Comparison of ENCODE assay signal across 9 cellular contexts in the genomic region with DNA sequence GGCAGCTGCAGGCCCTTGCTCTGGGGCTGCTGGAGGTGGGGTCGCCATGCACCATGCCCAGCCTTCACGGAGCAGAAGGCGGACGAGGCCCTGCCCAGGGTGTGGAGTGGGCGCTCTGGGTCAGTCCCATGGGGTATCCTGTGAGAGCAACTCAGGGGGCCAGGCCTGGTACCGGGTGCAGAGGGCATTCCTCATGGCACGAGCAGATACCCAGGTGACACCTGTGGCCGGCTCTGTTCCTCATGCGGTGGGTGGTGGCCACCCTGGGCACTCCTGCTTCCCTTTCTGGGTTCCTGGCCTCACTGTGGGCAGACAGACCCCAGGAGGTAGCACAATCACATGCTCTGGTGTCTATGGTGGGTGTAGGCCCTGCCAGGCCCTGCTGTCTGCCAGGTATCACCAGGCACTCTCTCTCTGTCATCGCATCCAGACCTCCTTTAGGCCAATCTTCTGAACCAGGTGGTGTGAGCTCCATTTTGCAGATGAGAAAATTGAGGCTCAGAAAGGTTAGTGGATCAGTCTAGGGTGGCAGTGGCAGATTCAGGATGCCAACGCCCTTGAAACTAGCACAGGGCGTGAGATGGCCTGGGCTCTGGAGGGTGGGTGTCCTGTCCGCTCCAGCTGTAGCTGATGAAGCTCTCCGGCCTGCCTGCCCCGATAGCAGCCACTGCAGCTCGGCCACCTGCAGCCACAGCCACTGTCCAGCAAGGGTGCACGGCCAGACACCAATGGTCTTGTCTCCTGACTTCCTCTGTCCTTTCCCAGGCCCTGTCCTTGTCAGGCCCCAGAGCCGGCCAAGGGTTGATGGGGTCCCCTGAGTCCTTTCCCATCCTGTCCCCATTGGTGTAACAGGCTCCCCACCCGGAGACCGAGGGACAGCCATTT. TPM values are rescaled to one million over a fixed set of nuclear protein-coding genes. Genes with fewer than 3 reads are reported as not detected.
A peak's percentile ranks its signal among the peaks of the same experiment; 100 is the strongest.
DNase-seq lines count a peak whose midpoint lies in the region; ATAC-seq and TF ChIP-seq lines count a peak whose summit lies in the region.
"Had no signal": no experiment of that assay in that cellular context is flagged by ENCODE, and none has a peak within 500 bp of the region (broad histone marks: within the 10 kb centered on the region; RNA-seq: fewer than 3 reads in every experiment).

No MANE protein-coding gene starts in this region.

- H3K9me3 ChIP-seq in mucosa of rectum (ENCODE audit: control insufficient read depth in 2 of 2, low read length in 2 of 2) = no peaks in the 10 kb centered on the region

- H3K27ac ChIP-seq in mucosa of rectum (ENCODE audit: low read depth in 2 of 2, low read length in 2 of 2) (peak overlapping the region; percentile 26 to 70), urinary bladder (ENCODE audit: low read depth) (peak overlapping the region; percentile 1)

- H3K36me3 Mint-ChIP-seq in activated naive CD4-positive, alpha-beta T cell treated with anti-CD3 and anti-CD28 coated beads for 36 hours (ENCODE audit: low read depth) = peaks cover 3% of the 10 kb centered on the region
- H3K36me3 Mint-ChIP-seq in MCF 10A (ENCODE audit: insufficient read depth, unreplicated experiment) = no peaks in the 10 kb centered on the region

- CTCF ChIA-PET in activated naive CD4-positive, alpha-beta T cell treated with anti-CD3 and anti-CD28 coated beads for 36 hours (lab: Charles Lee) = interaction anchor here (1.3 to 15.3 kb wide), 2 partner anchors 12 to 48 kb away, joined by 10 to 368 read pairs; partner anchors contain the start of gene DGKZ
- CTCF ChIA-PET in MCF 10A (lab: Yijun Ruan, JAX) = interaction anchor here (0.6 to 3.1 kb wide), 5 partner anchors 11 to 1218 kb away, joined by 3 to 23 read pairs (median 3); no protein-coding TSS in a partner anchor

- no peaks in the 10 kb centered on the region for H3K27me3 Mint-ChIP-seq in activated naive CD4-positive, alpha-beta T cell treated with anti-CD3 and anti-CD28 coated beads for 36 hours (ENCODE audit: low read depth)
- H3K27me3 Mint-ChIP-seq in MCF 10A (ENCODE audit: insufficient read depth, unreplicated experiment) = no peaks in the 10 kb centered on the region

- POLR2A ChIA-PET in MCF 10A (lab: Yijun Ruan, JAX) = no interaction called here

- H3K4me1 ChIP-seq in mucosa of rectum (ENCODE audit: control insufficient read depth in 2 of 2, insufficient read depth in 2 of 2, low read length in 2 of 2) (peaks cover 16 to 20% of the 10 kb centered on the region in 2 donors), urinary bladder (ENCODE audit: insufficient read depth) (no peaks in the 10 kb centered on the region)

- WGBS in urinary bladder = 78% methylated on average over 20 of the region's 20 CpGs

- intact Hi-C loops in activated naive CD4-positive, alpha-beta T cell treated with anti-CD3 and anti-CD28 coated beads for 36 hours (cut with micrococcal nuclease) = no loop called here
- intact Hi-C loops in MCF 10A (cut with micrococcal nuclease) = no loop called here

- peak overlapping the region; percentile 14 to 37 for H3K4me3 ChIP-seq in mucosa of rectum (ENCODE audit: low read length in 2 of 2)
- H3K4me3 ChIP-seq in urinary bladder (ENCODE audit: low read depth, low read length) = no peak overlapping the region

- no TSS peak for BruUV-seq in MCF 10A (replicated peaks; lab: Mats Ljungman, UMichigan)

- no peak for DNase-seq in activated naive CD4-positive, alpha-beta T cell treated with anti-CD3 and anti-CD28 coated beads for 36 hours
- no peak for DNase-seq in activated naive CD4-positive, alpha-beta T cell treated with Interleukin-2 at 50 U/mL for 16 hours
- DNase-seq in MCF 10A (ENCODE audit: unreplicated experiment) = no peak
- DNase-seq in activated CD4-positive, CD25-positive, alpha-beta regulatory T cell (lab: John Stamatoyannopoulos, UW) = no peak
- DNase-seq: GOT3 had no signal

- H3K9ac ChIP-seq in mucosa of rectum (ENCODE audit: low read depth in 1 of 2, low read length in 2 of 2) = peak overlapping the region in 1 of 2 donors; percentile 34

- H3K4me3 Mint-ChIP-seq in activated naive CD4-positive, alpha-beta T cell treated with anti-CD3 and anti-CD28 coated beads for 36 hours = peak overlapping the region; percentile 78
- H3K4me3 Mint-ChIP-seq in MCF 10A (ENCODE audit: unreplicated experiment) = no peak overlapping the region

- H3K36me3 ChIP-seq in mucosa of rectum (ENCODE audit: control insufficient read depth in 2 of 2, insufficient read depth in 2 of 2, low read length in 2 of 2) (peaks cover 0 to 4% of the 10 kb centered on the region in 2 donors), urinary bladder (ENCODE audit: insufficient read depth) (no peaks in the 10 kb centered on the region)

- no peaks in the 10 kb centered on the region for H3K9me3 Mint-ChIP-seq in activated naive CD4-positive, alpha-beta T cell treated with anti-CD3 and anti-CD28 coated beads for 36 hours
- no peaks in the 10 kb centered on the region for H3K9me3 Mint-ChIP-seq in MCF 10A (ENCODE audit: unreplicated experiment)

- TF ChIP-seq CTCF in MCF 10A (IDR thresholded peaks at IDR 0.05; ENCODE audit: unreplicated experiment) = no peak

- H3K27me3 ChIP-seq in mucosa of rectum (ENCODE audit: control insufficient read depth in 2 of 2, insufficient read depth in 2 of 2, low read length in 2 of 2) = no peaks in the 10 kb centered on the region

- H3K4me1 Mint-ChIP-seq in activated naive CD4-positive, alpha-beta T cell treated with anti-CD3 and anti-CD28 coated beads for 36 hours (ENCODE audit: low read depth) = peaks cover 56% of the 10 kb centered on the region
- peaks cover 16% of the 10 kb centered on the region for H3K4me1 Mint-ChIP-seq in MCF 10A (ENCODE audit: insufficient read depth, unreplicated experiment)

- ATAC-seq in GM18858 (IDR thresholded peaks at IDR 0.05; ENCODE audit: unreplicated experiment) (no peak), GM19035 (IDR thresholded peaks at IDR 0.05; ENCODE audit: unreplicated experiment) (no peak)

- H3K27ac Mint-ChIP-seq in activated naive CD4-positive, alpha-beta T cell treated with anti-CD3 and anti-CD28 coated beads for 36 hours = peak overlapping the region; percentile 95
- peak overlapping the region; percentile 93 for H3K27ac Mint-ChIP-seq in MCF 10A (ENCODE audit: low read depth, unreplicated experiment)

RNA-seq across cellular contexts. Expression of gene DGKZ, which starts 15.1 kb away (rescaled TPM):
- 10 to 100 TPM; 82.9 to 89.2 TPM for total RNA-seq in activated naive CD4-positive, alpha-beta T cell treated with anti-CD3 and anti-CD28 coated beads for 36 hours
- total RNA-seq in MCF 10A (2022) (52.8 and 57.9 TPM in 2 replicates), urinary bladder (18.5 TPM)
- polyA plus RNA-seq in urinary bladder = 47.8 TPM

RNA-seq across cellular contexts. Expression of gene MDK, which starts 19.1 kb away (rescaled TPM):
- 1 to 10 TPM; 2.9 to 4.6 TPM for total RNA-seq in activated naive CD4-positive, alpha-beta T cell treated with anti-CD3 and anti-CD28 coated beads for 36 hours
- total RNA-seq in MCF 10A (2022) (0.49 and 1.8 TPM in 2 replicates), urinary bladder (68.8 TPM)
- polyA plus RNA-seq in urinary bladder = 58.3 TPM

RNA-seq across cellular contexts. Expression of gene CHRM4, which starts 29.2 kb away (rescaled TPM):
- total RNA-seq in activated naive CD4-positive, alpha-beta T cell treated with anti-CD3 and anti-CD28 coated beads for 36 hours = not detected
- total RNA-seq in MCF 10A (2022) (not detected in 2 replicates), urinary bladder (0.21 TPM)
- polyA plus RNA-seq in urinary bladder = 0.56 TPM

Comparison
In these comparisons a context has a peak if more than half of its experiments do, and no peak if none do; other contexts are left out.
1. RNA of gene MDK, which starts 19.1 kb away (total RNA-seq): 68.8 TPM in urinary bladder (single experiment); 2.9 to 4.6 TPM in activated naive CD4-positive, alpha-beta T cell treated with anti-CD3 and anti-CD28 coated beads for 36 hours and 0.49 to 1.8 TPM in MCF 10A; every median in the first group is over 10 times any median in the second.